7 cellular contexts compared by ENCODE assay signal in the genomic region with DNA sequence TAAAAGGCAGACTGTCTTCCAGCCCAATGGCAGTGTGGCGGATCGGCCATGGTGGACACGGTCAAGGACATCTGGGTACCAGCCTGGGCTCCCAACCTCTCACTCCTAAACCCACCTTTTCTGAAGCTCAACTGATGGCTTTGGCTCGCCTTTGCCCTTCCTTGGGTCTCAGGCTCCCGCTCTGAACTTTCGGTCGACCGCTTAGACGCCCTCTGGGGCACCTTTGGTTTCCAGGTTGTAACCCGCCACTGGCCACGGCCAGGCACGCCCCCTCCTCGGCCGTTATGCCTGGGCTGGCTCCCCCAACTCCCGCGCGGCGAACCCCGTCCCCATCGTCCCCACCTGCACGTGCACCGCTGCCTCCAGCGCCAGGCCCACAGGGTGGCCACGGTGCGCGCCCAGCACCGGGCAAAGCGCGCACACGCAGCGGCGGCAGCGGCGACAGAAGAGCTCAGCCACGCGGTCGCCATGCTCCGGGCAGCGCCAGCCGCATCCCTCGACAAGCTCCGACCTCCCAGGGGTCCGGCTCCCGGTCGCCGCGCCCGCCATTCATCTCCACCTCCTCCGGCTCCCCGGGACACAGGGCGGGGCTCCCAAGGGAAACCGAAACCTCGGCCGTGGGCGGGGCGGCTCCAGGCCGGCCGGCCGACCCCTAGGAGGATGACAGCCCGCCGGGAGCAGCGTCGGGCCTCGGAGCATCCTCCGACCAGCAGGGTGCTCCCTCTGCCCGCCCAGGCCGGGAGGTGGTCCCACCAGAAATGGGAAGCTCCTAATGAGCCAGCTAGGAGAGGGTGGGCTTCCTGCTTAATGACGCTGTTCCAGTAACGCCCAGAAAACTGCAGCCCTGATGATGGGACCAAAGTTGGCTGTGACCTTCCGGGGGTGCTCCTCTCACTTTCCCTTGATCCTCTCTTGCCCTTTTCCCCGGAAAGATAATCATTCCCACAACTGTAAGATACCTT. TPM values are rescaled to one million over a fixed set of nuclear protein-coding genes. Genes with fewer than 3 reads are reported as not detected.
DNase-seq lines count a peak whose midpoint lies in the region; ATAC-seq and TF ChIP-seq lines count a peak whose summit lies in the region.

A gene with protein sequence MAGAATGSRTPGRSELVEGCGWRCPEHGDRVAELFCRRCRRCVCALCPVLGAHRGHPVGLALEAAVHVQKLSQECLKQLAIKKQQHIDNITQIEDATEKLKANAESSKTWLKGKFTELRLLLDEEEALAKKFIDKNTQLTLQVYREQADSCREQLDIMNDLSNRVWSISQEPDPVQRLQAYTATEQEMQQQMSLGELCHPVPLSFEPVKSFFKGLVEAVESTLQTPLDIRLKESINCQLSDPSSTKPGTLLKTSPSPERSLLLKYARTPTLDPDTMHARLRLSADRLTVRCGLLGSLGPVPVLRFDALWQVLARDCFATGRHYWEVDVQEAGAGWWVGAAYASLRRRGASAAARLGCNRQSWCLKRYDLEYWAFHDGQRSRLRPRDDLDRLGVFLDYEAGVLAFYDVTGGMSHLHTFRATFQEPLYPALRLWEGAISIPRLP (minus strand): TSS at position 583 of the 962 bp plus-strand sequence. CDS start 34 bp downstream, at position 549.

- H3K27me3 Mint-ChIP-seq in dendritic cell treated with granulocyte-macrophage colony-stimulating factor and Interleukin-4, amounts not matched to agents 40 ng/mL and 50 ng/mL, for 4 days: no peaks in the 10 kb centered on the region

- H3K27me3 ChIP-seq in right lobe of liver: no peaks in the 10 kb centered on the region

- H3K36me3 ChIP-seq in right lobe of liver: no peaks in the 10 kb centered on the region

- peak within 1 kb of the TSS; percentile 93 for H3K27ac Mint-ChIP-seq in dendritic cell treated with granulocyte-macrophage colony-stimulating factor and Interleukin-4, amounts not matched to agents 40 ng/mL and 50 ng/mL, for 4 days

- intact Hi-C loops in dendritic cell treated with granulocyte-macrophage colony-stimulating factor and Interleukin-4, amounts not matched to agents 40 ng/mL and 50 ng/mL, for 4 days (cut with micrococcal nuclease): loop anchor here (2.0 to 5.0 kb wide), 2 partner anchors 73 to 138 kb away; a partner anchor contains a TSS
- intact Hi-C loops in right lobe of liver (cut with DNase I): no loop called here

- 0% methylated on average over 4 of the region's 71 CpGs for WGBS in right lobe of liver (ENCODE audit: insufficient coverage, low coverage, low lambda C conversion rate, missing lambda C conversion rate)

- peak within 1 kb of the TSS; percentile 87 to 92 (median 88) for H3K27ac ChIP-seq in right lobe of liver

- peaks cover 57% of the 10 kb centered on the region for H3K4me1 Mint-ChIP-seq in dendritic cell treated with granulocyte-macrophage colony-stimulating factor and Interleukin-4, amounts not matched to agents 40 ng/mL and 50 ng/mL, for 4 days (ENCODE audit: low read depth)

- H3K9me3 ChIP-seq in right lobe of liver: no peaks in the 10 kb centered on the region

- peak within 1 kb of the TSS; percentile 84 to 88 (median 86) for H3K4me3 ChIP-seq in right lobe of liver

- peak; percentile 67 for DNase-seq in NCI-H1694 (lab: John Stamatoyannopoulos, UW)
- DNase-seq in right lobe of liver: peak; percentile 83 to 89 (median 89)
- DNase-seq in stimulated activated CD4-positive, alpha-beta T cell treated with anti-CD3 and anti-CD28 coated beads, TNF-alpha, amount 100 ng/mL, for 4 hours (ENCODE audit: low read depth in 3 of 3): peak in 2 of 3 experiments; percentile 29 to 31

- no peaks in the 10 kb centered on the region for H3K9me3 Mint-ChIP-seq in dendritic cell treated with granulocyte-macrophage colony-stimulating factor and Interleukin-4, amounts not matched to agents 40 ng/mL and 50 ng/mL, for 4 days

- peak within 1 kb of the TSS; percentile 83 for H3K4me3 Mint-ChIP-seq in dendritic cell treated with granulocyte-macrophage colony-stimulating factor and Interleukin-4, amounts not matched to agents 40 ng/mL and 50 ng/mL, for 4 days

- H3K4me1 ChIP-seq in right lobe of liver: peaks cover 0 to 16% (median 0%) of the 10 kb centered on the region in 4 donors

- peak; percentile 12 to 27 (median 22) for TF ChIP-seq CTCF in right lobe of liver (IDR thresholded peaks at IDR 0.05)

- ATAC-seq in GM18498 (IDR thresholded peaks at IDR 0.05; ENCODE audit: unreplicated experiment) (peak; percentile 77), HG02610 (IDR thresholded peaks at IDR 0.05; ENCODE audit: unreplicated experiment) (peak; percentile 61), right lobe of liver (peak; percentile 86 to 91 (median 88))
- peak; percentile 58 to 63 for ATAC-seq in activated CD4-positive, CD25-positive, alpha-beta regulatory T cell treated with anti-CD3 and anti-CD28 coated beads, Interleukin-2, amount 50 U/mL, for 24 hours

- peaks cover 34% of the 10 kb centered on the region for H3K36me3 Mint-ChIP-seq in dendritic cell treated with granulocyte-macrophage colony-stimulating factor and Interleukin-4, amounts not matched to agents 40 ng/mL and 50 ng/mL, for 4 days (ENCODE audit: low read depth)

- TF ChIP-seq POLR2A in right lobe of liver (IDR thresholded peaks at IDR 0.05): peak; percentile 43

RNA-seq across cellular contexts. Expression of the gene that starts here (rescaled TPM):
- 10 to 100 TPM; 22.6 to 34.6 (median 27.3) TPM for total RNA-seq in right lobe of liver

Comparison
In these comparisons a context has a peak if more than half of its experiments do, and no peak if none do; other contexts are left out.
1. Peak in every context shown above with its lines: DNase-seq, ATAC-seq, H3K4me3 ChIP-seq and H3K27ac ChIP-seq.
2. DNase-seq: peak in every context shown above with its lines; median percentile 89 in right lobe of liver; 67 in NCI-H1694; 30 in stimulated activated CD4-positive, alpha-beta T cell treated with anti-CD3 and anti-CD28 coated beads, TNF-alpha, amount 100 ng/mL, for 4 hours.